Comparison of ENCODE assay signal across 24 cellular contexts in genomic region chr21:45931397-45931969, GRCh38. TPM values are rescaled to one million over a fixed set of nuclear protein-coding genes. Genes with fewer than 3 reads are reported as not detected.
DNase-seq lines count a peak whose midpoint lies in the region; ATAC-seq, FAIRE-seq and TF ChIP-seq lines count a peak whose summit lies in the region.
"Had no signal": no experiment of that assay in that cellular context is flagged by ENCODE, and none has a peak within 500 bp of the region (broad histone marks: within the 10 kb centered on the region; RNA-seq: fewer than 3 reads in every experiment).

No MANE protein-coding gene starts in this region.

- no peak overlapping the region for H3K27ac ChIP-seq in HepG2 (ENCODE audit: extremely low read length, insufficient read depth, low read length)
- no peak overlapping the region for H3K27ac ChIP-seq in right lobe of liver
- H3K27ac ChIP-seq in GM12878 (ENCODE audit: control insufficient read depth, insufficient read depth), result no peak overlapping the region
- H3K27ac ChIP-seq: BLaER1 treated with 17β-estradiol and CSF1 and Interleukin-3, amounts not matched to agents 10 nM and 100 nM; PC-9; SJCRH30 had no signal

- TF ChIP-seq POLR2A in HepG2 (IDR thresholded peaks at IDR 0.05; ENCODE audit: insufficient read depth in 1 of 2, low read depth in 2 of 2, low read length in 2 of 2) (no peak), right lobe of liver (IDR thresholded peaks at IDR 0.05) (no peak), GM12878 (IDR thresholded peaks at IDR 0.05; ENCODE audit: low read depth, low read length) (no peak)

- POLR2A ChIA-PET in activated CD4-positive, alpha-beta memory T cell treated with anti-CD3 and anti-CD28 coated beads for 36 hours (lab: Charles Lee), result no interaction called here
- POLR2A ChIA-PET in activated CD4-positive, alpha-beta memory T cell treated with anti-CD3 and anti-CD28 coated beads, Interleukin-2, amount 10 ng/mL, durations not matched to agents 7 days and 5 days (lab: Charles Lee), result no interaction called here
- POLR2A ChIA-PET in HepG2 (lab: Yijun Ruan, JAX) (no interaction called here), GM12878 (lab: Charles Lee) (no interaction called here)

- no peak overlapping the region for H3K4me2 ChIP-seq in HepG2 (ENCODE audit: low read depth, low read length)
- H3K4me2 ChIP-seq in GM12878 (ENCODE audit: control insufficient read depth, insufficient read depth), result no peak overlapping the region
- H3K4me2 ChIP-seq: PC-9 had no signal

- TF ChIP-seq EP300 in HepG2 (IDR thresholded peaks at IDR 0.05; ENCODE audit: low read depth in 2 of 2, low read length in 2 of 2), result no peak
- TF ChIP-seq EP300 in HepG2 (CRISPR knock-in tag; IDR thresholded peaks at IDR 0.05; ENCODE audit: borderline replicate concordance), result no peak
- no peak for TF ChIP-seq EP300 in GM12878 (IDR thresholded peaks at IDR 0.05; ENCODE audit: borderline replicate concordance in 1 of 2, control insufficient read depth in 1 of 2, low read depth in 2 of 2, low read length in 2 of 2)

- 5% methylated on average over 18 of the region's 23 CpGs for WGBS in HepG2 (ENCODE audit: low lambda C conversion rate)
- WGBS in right lobe of liver (ENCODE audit: insufficient coverage, low coverage, low lambda C conversion rate, missing lambda C conversion rate), result 40% methylated on average over 2 of the region's 23 CpGs
- WGBS in GM12878 (ENCODE audit: insufficient coverage, insufficient replicate concordance, low lambda C conversion rate, missing lambda C conversion rate), result 13% methylated on average over 23 of the region's 23 CpGs

- H3K4me1 Mint-ChIP-seq in activated CD4-positive, alpha-beta memory T cell treated with anti-CD3 and anti-CD28 coated beads for 36 hours (ENCODE audit: low read depth), result peaks cover 27% of the 10 kb centered on the region
- H3K4me1 Mint-ChIP-seq in activated CD4-positive, alpha-beta memory T cell treated with anti-CD3 and anti-CD28 coated beads, Interleukin-2, amount 10 ng/mL, durations not matched to agents 7 days and 5 days, result peaks cover 5% of the 10 kb centered on the region

- H4K20me1 ChIP-seq in HepG2 (ENCODE audit: insufficient read depth, low read length), result no peaks in the 10 kb centered on the region
- H4K20me1 ChIP-seq in GM12878 (ENCODE audit: control insufficient read depth, insufficient read depth), result no peaks in the 10 kb centered on the region

- BruUV-seq in HepG2 (replicated peaks; lab: Mats Ljungman, UMichigan), result no TSS peak
- BruUV-seq in GM12878 (replicated peaks; lab: Mats Ljungman, UMichigan), result no TSS peak

- no peak for ATAC-seq in HepG2
- no peak for ATAC-seq in right lobe of liver
- no peak for ATAC-seq in GM12878

- intact Hi-C loops in activated CD4-positive, alpha-beta memory T cell treated with anti-CD3 and anti-CD28 coated beads for 36 hours (cut with micrococcal nuclease), result no loop called here
- intact Hi-C loops in HepG2 (cut with micrococcal nuclease; ENCODE audit: unreplicated experiment), result no loop called here
- intact Hi-C loops in right lobe of liver (cut with DNase I), result no loop called here
- intact Hi-C loops in GM12878 (cut with micrococcal nuclease; ENCODE audit: unreplicated experiment), result no loop called here

- H3K4me1 ChIP-seq in HepG2 (ENCODE audit: insufficient read depth, low read length) (no peaks in the 10 kb centered on the region), right lobe of liver (no peaks in the 10 kb centered on the region), GM12878 (ENCODE audit: control insufficient read depth, insufficient read depth, low read length) (no peaks in the 10 kb centered on the region)
- H3K4me1 ChIP-seq: SJCRH30 had no signal

- RAD21 ChIA-PET in GM12878 (lab: Charles Lee; ENCODE audit: unreplicated experiment), result no interaction called here

- peaks cover 5% of the 10 kb centered on the region for H3K9me3 Mint-ChIP-seq in activated CD4-positive, alpha-beta memory T cell treated with anti-CD3 and anti-CD28 coated beads for 36 hours
- peaks cover 7% of the 10 kb centered on the region for H3K9me3 Mint-ChIP-seq in activated CD4-positive, alpha-beta memory T cell treated with anti-CD3 and anti-CD28 coated beads, Interleukin-2, amount 10 ng/mL, durations not matched to agents 7 days and 5 days
- H3K9me3 Mint-ChIP-seq: CD4-positive, alpha-beta T cell had no signal

- no peak overlapping the region for H3K4me3 Mint-ChIP-seq in activated CD4-positive, alpha-beta memory T cell treated with anti-CD3 and anti-CD28 coated beads for 36 hours
- H3K4me3 Mint-ChIP-seq in activated CD4-positive, alpha-beta memory T cell treated with anti-CD3 and anti-CD28 coated beads, Interleukin-2, amount 10 ng/mL, durations not matched to agents 7 days and 5 days, result no peak overlapping the region
- H3K4me3 Mint-ChIP-seq: CD4-positive, alpha-beta T cell had no signal

- no peak overlapping the region for H3K9ac ChIP-seq in HepG2 (ENCODE audit: insufficient read depth, low read depth, low read length)
- no peak overlapping the region for H3K9ac ChIP-seq in GM12878 (ENCODE audit: control insufficient read depth, insufficient read depth, low read length)
- H3K9ac ChIP-seq: BLaER1 treated with 17β-estradiol and CSF1 and Interleukin-3, amounts not matched to agents 10 nM and 100 nM had no signal

- H2AFZ ChIP-seq in HepG2 (ENCODE audit: low read length) (no peak overlapping the region), GM12878 (ENCODE audit: control insufficient read depth, low read depth, low read length) (no peak overlapping the region)
- H2AFZ ChIP-seq: PC-9 had no signal

- no peaks in the 10 kb centered on the region for H3K79me2 ChIP-seq in HepG2 (ENCODE audit: insufficient read depth, low read length)
- H3K79me2 ChIP-seq in GM12878 (ENCODE audit: control insufficient read depth, insufficient read depth, low read length), result no peaks in the 10 kb centered on the region

- H3K36me3 ChIP-seq in HepG2 (replicated peaks in 1 of 2; ENCODE audit: control insufficient read depth in 1 of 2, insufficient read depth in 2 of 2, low read length in 2 of 2), result no peaks in the 10 kb centered on the region
- H3K36me3 ChIP-seq in right lobe of liver, result no peaks in the 10 kb centered on the region
- no peaks in the 10 kb centered on the region for H3K36me3 ChIP-seq in GM12878 (ENCODE audit: control insufficient read depth in 2 of 2, insufficient read depth in 2 of 2, low read length in 1 of 2)
- no peaks in the 10 kb centered on the region for H3K36me3 ChIP-seq in H7 (replicated peaks; ENCODE audit: control insufficient read depth, insufficient read depth, low read length)
- H3K36me3 ChIP-seq: MG63, SJCRH30 had no signal

- SMC1A ChIA-PET in GM12878 (lab: Charles Lee; ENCODE audit: uncharacterized antibody, unreplicated experiment), result no interaction called here

- H3K36me3 Mint-ChIP-seq in activated CD4-positive, alpha-beta memory T cell treated with anti-CD3 and anti-CD28 coated beads for 36 hours, result peaks cover 5% of the 10 kb centered on the region
- peaks cover 5% of the 10 kb centered on the region for H3K36me3 Mint-ChIP-seq in activated CD4-positive, alpha-beta memory T cell treated with anti-CD3 and anti-CD28 coated beads, Interleukin-2, amount 10 ng/mL, durations not matched to agents 7 days and 5 days (ENCODE audit: low read depth)

- TF ChIP-seq RAD21 in HepG2 (CRISPR knock-in tag; IDR thresholded peaks at IDR 0.05), result no peak
- TF ChIP-seq RAD21 in GM12878 (IDR thresholded peaks at IDR 0.05; ENCODE audit: insufficient read depth, low read depth, low read length), result no peak

- CTCF ChIA-PET in activated CD4-positive, alpha-beta memory T cell treated with anti-CD3 and anti-CD28 coated beads for 36 hours (lab: Charles Lee), result no interaction called here
- CTCF ChIA-PET in activated CD4-positive, alpha-beta memory T cell treated with anti-CD3 and anti-CD28 coated beads, Interleukin-2, amount 10 ng/mL, durations not matched to agents 7 days and 5 days (lab: Charles Lee), result no interaction called here
- CTCF ChIA-PET in HepG2 (lab: Yijun Ruan, JAX; ENCODE audit: low intra/inter-chr PET ratio, low total read pairs) (no interaction called here), GM12878 (lab: Yijun Ruan, JAX) (no interaction called here)

- peaks cover 19% of the 10 kb centered on the region for H3K27me3 Mint-ChIP-seq in activated CD4-positive, alpha-beta memory T cell treated with anti-CD3 and anti-CD28 coated beads for 36 hours
- peaks cover 10% of the 10 kb centered on the region for H3K27me3 Mint-ChIP-seq in activated CD4-positive, alpha-beta memory T cell treated with anti-CD3 and anti-CD28 coated beads, Interleukin-2, amount 10 ng/mL, durations not matched to agents 7 days and 5 days
- H3K27me3 Mint-ChIP-seq: CD4-positive, alpha-beta T cell had no signal

- no peak for FAIRE-seq in HepG2 (lab: Jason Lieb, UNC)
- no peak for FAIRE-seq in GM12878 (lab: Jason Lieb, UNC)
- FAIRE-seq: A204.1, G401.6 had no signal

- no peaks in the 10 kb centered on the region for H3K9me3 ChIP-seq in HepG2 (ENCODE audit: low read length)
- no peaks in the 10 kb centered on the region for H3K9me3 ChIP-seq in right lobe of liver
- no peaks in the 10 kb centered on the region; the same call in 2 of the 3 replicates for H3K9me3 ChIP-seq in GM12878 (replicated peaks; ENCODE audit: control insufficient read depth, insufficient read depth, low read length)
- H3K9me3 ChIP-seq: BLaER1 treated with 17β-estradiol and CSF1 and Interleukin-3, amounts not matched to agents 10 nM and 100 nM; MG63; SJCRH30 had no signal

- in situ Hi-C loops in HepG2 (cut with HindIII; ENCODE audit: extremely low pct_ligation_motif_present, low pct_unique_long_range_greater_than_20kb) (no loop called here), GM12878 (cut with MboI) (no loop called here)

- TF ChIP-seq CTCF in HepG2 (CRISPR knock-in tag; IDR thresholded peaks at IDR 0.05) (no peak), right lobe of liver (IDR thresholded peaks at IDR 0.05) (no peak), GM12878 (IDR thresholded peaks at IDR 0.05 in 2 of 3, conservative IDR thresholded peaks at IDR 0.05 in 1 of 3; ENCODE audit: control insufficient read depth in 2 of 3, extremely low read depth in 1 of 3, insufficient read depth in 1 of 3, low read depth in 3 of 3, low read length in 3 of 3) (no peak)

- peak overlapping the region; percentile 28 for H3K27ac Mint-ChIP-seq in activated CD4-positive, alpha-beta memory T cell treated with anti-CD3 and anti-CD28 coated beads for 36 hours
- no peak overlapping the region for H3K27ac Mint-ChIP-seq in activated CD4-positive, alpha-beta memory T cell treated with anti-CD3 and anti-CD28 coated beads, Interleukin-2, amount 10 ng/mL, durations not matched to agents 7 days and 5 days
- H3K27ac Mint-ChIP-seq: CD4-positive, alpha-beta T cell had no signal

- H3K27me3 ChIP-seq in HepG2 (ENCODE audit: control insufficient read depth in 1 of 2, insufficient read depth in 2 of 2, low read length in 2 of 2), result peaks cover 6 to 54% of the 10 kb centered on the region in 2 experiments
- no peaks in the 10 kb centered on the region for H3K27me3 ChIP-seq in right lobe of liver
- H3K27me3 ChIP-seq in GM12878 (replicated peaks in 1 of 2; ENCODE audit: control insufficient read depth in 2 of 2, insufficient read depth in 2 of 2, low read length in 1 of 2), result no peaks in the 10 kb centered on the region; a peak in 2 of 4 replicates
- no peaks in the 10 kb centered on the region for H3K27me3 ChIP-seq in H7 (ENCODE audit: control insufficient read depth, insufficient read depth, low read length)
- H3K27me3 ChIP-seq: BLaER1 treated with 17β-estradiol and CSF1 and Interleukin-3, amounts not matched to agents 10 nM and 100 nM; MG63; SJCRH30 had no signal

- peak; percentile 71 for DNase-seq in activated CD4-positive, alpha-beta memory T cell treated with anti-CD3 and anti-CD28 coated beads for 36 hours
- DNase-seq in activated CD4-positive, alpha-beta memory T cell treated with anti-CD3 and anti-CD28 coated beads, Interleukin-2, amount 10 ng/mL, durations not matched to agents 7 days and 5 days, result no peak
- DNase-seq in HepG2 (ENCODE audit: low spot score) (no peak), right lobe of liver (no peak), GM12878 (ENCODE audit: low read depth, low spot score) (no peak), H7 (no peak), DMS153 (lab: John Stamatoyannopoulos, UW) (no peak)
- DNase-seq: CD4-positive, alpha-beta T cell; GOT3; HCEC 1CT; IMR-90; KG1; MG63; NCI-H1105 treated with DMSO at 0.1 percent for 48 hours; NCI-H146; NCI-H1930; NCI-H446; NCI-H524 treated with DMSO at 0.1 percent for 48 hours; NCI-H774; PC-9; SJCRH30 had no signal

- no peak overlapping the region for H3K4me3 ChIP-seq in HepG2 (replicated peaks in 1 of 3; ENCODE audit: insufficient read depth in 1 of 3, low read depth in 2 of 3, low read length in 3 of 3)
- no peak overlapping the region for H3K4me3 ChIP-seq in right lobe of liver
- H3K4me3 ChIP-seq in GM12878, result no peak overlapping the region
- H3K4me3 ChIP-seq in H7 (ENCODE audit: insufficient read depth, low read depth, low read length), result no peak overlapping the region
- H3K4me3 ChIP-seq: BLaER1 treated with 17β-estradiol and CSF1 and Interleukin-3, amounts not matched to agents 10 nM and 100 nM; MG63; PC-9; SJCRH30 had no signal

RNA-seq across cellular contexts. Expression of gene COL6A1, which starts 50.1 kb away (rescaled TPM):
- under 1 TPM; 0.39 to 0.40 TPM for total RNA-seq in activated CD4-positive, alpha-beta memory T cell treated with anti-CD3 and anti-CD28 coated beads for 36 hours
- total RNA-seq in activated CD4-positive, alpha-beta memory T cell treated with anti-CD3 and anti-CD28 coated beads, Interleukin-2, amount 10 ng/mL, durations not matched to agents 7 days and 5 days, result under 1 TPM; 0.08 to 0.33 TPM
- total RNA-seq in HepG2 (2016; rRNA removed; fragmentation: Illumina TruSeq; extraction: Trizol), result 0.46 and 3.1 TPM in 2 replicates
- total RNA-seq in HepG2 (2016; cell fraction: cytosol; rRNA removed; fragmentation: Illumina TruSeq; extraction: Trizol; ENCODE audit: low read depth), result 0.09 and 0.40 TPM in 2 replicates
- 0.55 and 4.3 TPM in 2 replicates for total RNA-seq in HepG2 (2016; cell fraction: insoluble cytoplasmic fraction; rRNA removed; fragmentation: Illumina TruSeq; extraction: Trizol)
- 0.28 and 0.41 TPM in 2 replicates for total RNA-seq in HepG2 (2016; cell fraction: membrane; rRNA removed; fragmentation: Illumina TruSeq; extraction: Trizol)
- total RNA-seq in HepG2 (2016; cell fraction: nucleus; rRNA removed; fragmentation: Illumina TruSeq; extraction: Trizol), result 4.1 and 6.4 TPM in 2 replicates
- polyA plus RNA-seq in HepG2 (2011; rRNA removed), result 4.8 and 9.8 TPM in 2 replicates
- 2.4 TPM in 2 replicates for polyA plus RNA-seq in HepG2 (2011; cell fraction: cytosol; rRNA removed)
- 190 and 201 TPM in 2 replicates for polyA plus RNA-seq in HepG2 (2011; cell fraction: nucleus; rRNA removed)
- polyA plus RNA-seq in HepG2 (2012), result 10.0 and 14.2 TPM in 2 replicates
- polyA plus RNA-seq in HepG2 (2016; cell fraction: cytosol; fragmentation: Illumina TruSeq; extraction: Trizol; ENCODE audit: low read depth), result 0.17 TPM in 2 replicates
- 0.58 and 1.7 TPM in 2 replicates for polyA plus RNA-seq in HepG2 (2016; cell fraction: insoluble cytoplasmic fraction; fragmentation: Illumina TruSeq; extraction: Trizol; ENCODE audit: low read depth)
- polyA plus RNA-seq in HepG2 (2016; cell fraction: membrane; fragmentation: Illumina TruSeq; extraction: Trizol; ENCODE audit: low read depth), result 0.13 and 0.28 TPM in 2 replicates
- polyA plus RNA-seq in HepG2 (2016; cell fraction: nucleus; fragmentation: Illumina TruSeq; extraction: Trizol; ENCODE audit: insufficient read depth, low read depth), result 20.5 and 25.0 TPM in 2 replicates
- 0.07 and 11.2 TPM in 2 replicates for polyA minus RNA-seq in HepG2 (2011; rRNA and poly(A)+ RNA removed; ENCODE audit: low replicate concordance)
- polyA minus RNA-seq in HepG2 (2011; cell fraction: cytosol; rRNA and poly(A)+ RNA removed), result 1.1 and 1.8 TPM in 2 replicates
- polyA minus RNA-seq in HepG2 (2011; cell fraction: nucleus; rRNA and poly(A)+ RNA removed), result 3.9 and 6.7 TPM in 2 replicates
- 10 to 100 TPM; 28.2 to 79.9 (median 51.1) TPM for total RNA-seq in right lobe of liver
- total RNA-seq in GM12878 (2013; cell fraction: nucleolus; rRNA removed), result 0.47 and 0.56 TPM in 2 replicates
- not detected in 2 replicates for total RNA-seq in GM12878 (2014; rRNA removed)
- not detected in 2 replicates for total RNA-seq in GM12878 (2014; rRNA removed; fragmentation: Illumina TruSeq; extraction: Trizol)
- total RNA-seq in GM12878 (2021), result 1.1 and 1.3 TPM in 2 replicates
- not detected for polyA plus RNA-seq in GM12878 (2011; ENCODE audit: low read depth)
- polyA plus RNA-seq in GM12878 (2011; rRNA removed), result not detected in 2 replicates
- 0.09 and 0.17 TPM in 2 replicates for polyA plus RNA-seq in GM12878 (2011; cell fraction: cytosol; rRNA removed)
- polyA plus RNA-seq in GM12878 (2011; cell fraction: nucleus; rRNA removed), result 0.99 and 1.0 TPM in 2 replicates
- 0.38 and 0.58 TPM in 2 replicates for polyA plus RNA-seq in GM12878 (2012)
- not detected in 2 replicates for polyA plus RNA-seq in GM12878 (2014; fragmentation: Illumina TruSeq; extraction: Trizol)
- polyA plus RNA-seq in GM12878 (2014; fragmentation: Nextera tagmentation; extraction: Ambion mirVana), result not detected
- polyA plus RNA-seq in GM12878 (2014; rRNA removed), result not detected in 2 replicates
- under 1 TPM; 0.12 to 0.20 TPM for polyA plus RNA-seq in GM12878 (2016; fragmentation: Nextera tagmentation; extraction: Ambion mirVana)
- not detected in 2 replicates for polyA minus RNA-seq in GM12878 (2011; rRNA and poly(A)+ RNA removed)
- polyA minus RNA-seq in GM12878 (2011; cell fraction: cytosol; rRNA and poly(A)+ RNA removed), result not detected in 2 replicates
- 0.19 and 0.36 TPM in 2 replicates for polyA minus RNA-seq in GM12878 (2011; cell fraction: nucleus; rRNA and poly(A)+ RNA removed)
- total RNA-seq in H7 (2014; rRNA removed; shearing (Covaris generic)), result 243 and 283 TPM in 2 replicates
